In genomic region chr10:124648738-124649137, GRCh38 we compare ENCODE assay signal across 8 cellular contexts.
DNase-seq lines count a peak whose midpoint lies in the region; ATAC-seq lines count a peak whose summit lies in the region.

No MANE protein-coding gene starts in this region.

- peak overlapping the region in 1 of 2 donors; percentile 56 for H3K27ac Mint-ChIP-seq in activated naive CD4-positive, alpha-beta T cell treated with anti-CD3 and anti-CD28 coated beads, Interleukin-2, amount 50 U/mL, for 72 hours

- peak; percentile 47 for DNase-seq in NCI-H2171 treated with DMSO at 0.1 percent for 48 hours (lab: John Stamatoyannopoulos, UW)
- DNase-seq in NCI-H2171 (lab: John Stamatoyannopoulos, UW): no peak
- peak; percentile 92 for DNase-seq in RPMI8226
- DNase-seq in activated naive CD4-positive, alpha-beta T cell treated with anti-CD3 and anti-CD28 coated beads, Interleukin-2, amount 50 U/mL, for 72 hours (ENCODE audit: low spot score in 2 of 2): peak; percentile 44 to 69
- DNase-seq in glomerular endothelial cell (ENCODE audit: extremely low read depth, low read depth, low spot score): peak; percentile 22
- peak; percentile 87 for DNase-seq in putamen (ENCODE audit: low spot score)
- DNase-seq in DMS114 treated with DMSO at 0.1 percent for 48 hours (lab: John Stamatoyannopoulos, UW; ENCODE audit: unreplicated experiment): no peak
- DNase-seq in NCI-H82 treated with DMSO at 0.1 percent for 48 hours (lab: John Stamatoyannopoulos, UW; ENCODE audit: unreplicated experiment): no peak

- H3K9me3 Mint-ChIP-seq in activated naive CD4-positive, alpha-beta T cell treated with anti-CD3 and anti-CD28 coated beads, Interleukin-2, amount 50 U/mL, for 72 hours: no peaks in the 10 kb centered on the region

- ATAC-seq in activated naive CD4-positive, alpha-beta T cell treated with anti-CD3 and anti-CD28 coated beads, Interleukin-2, amount 50 U/mL, for 72 hours: peak; percentile 65 to 69

- H3K36me3 Mint-ChIP-seq in activated naive CD4-positive, alpha-beta T cell treated with anti-CD3 and anti-CD28 coated beads, Interleukin-2, amount 50 U/mL, for 72 hours: no peaks in the 10 kb centered on the region

Comparison
In these comparisons a context has a peak if more than half of its experiments do, and no peak if none do; other contexts are left out.
1. DNase-seq: peak in NCI-H2171 treated with DMSO at 0.1 percent for 48 hours (single experiment), RPMI8226 (single experiment), activated naive CD4-positive, alpha-beta T cell treated with anti-CD3 and anti-CD28 coated beads, Interleukin-2, amount 50 U/mL, for 72 hours (2 of 2), glomerular endothelial cell (single experiment) and putamen (single experiment); none in NCI-H2171 (single experiment), DMS114 treated with DMSO at 0.1 percent for 48 hours (single experiment) and NCI-H82 treated with DMSO at 0.1 percent for 48 hours (single experiment).